In the genomic region with DNA sequence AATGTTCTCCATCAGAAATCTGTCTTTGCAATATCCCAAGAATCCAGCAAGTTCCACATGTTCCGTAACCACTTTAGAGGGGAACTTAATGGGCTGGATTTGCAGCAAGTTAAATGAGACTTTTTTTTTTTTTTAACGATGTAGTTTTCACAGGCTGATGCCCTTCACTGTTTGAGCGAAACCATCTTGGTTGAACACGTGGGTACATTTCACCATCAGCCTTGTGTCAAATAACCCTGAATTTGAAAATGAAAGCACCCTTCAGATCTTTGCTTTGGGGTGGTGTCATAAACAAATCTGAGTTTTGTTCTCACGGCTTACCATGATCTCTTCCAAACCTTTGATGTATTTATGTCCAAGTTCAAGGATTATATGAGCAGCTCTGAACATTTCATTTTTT, we compare ENCODE assay signal across 25 cellular contexts.
A peak's percentile ranks its signal among the peaks of the same experiment; 100 is the strongest.
DNase-seq lines count a peak whose midpoint lies in the region; ATAC-seq and TF ChIP-seq lines count a peak whose summit lies in the region.
"Had no signal": no experiment of that assay in that cellular context is flagged by ENCODE, and none has a peak within 500 bp of the region (broad histone marks: within the 10 kb centered on the region; RNA-seq: fewer than 3 reads in every experiment).

No MANE protein-coding gene starts in this region.

- H3K27ac Mint-ChIP-seq in activated T-cell treated with anti-CD3 and anti-CD28 coated beads, Interleukin-2, amount 50 U/mL, for 72 hours = no peak overlapping the region
- H3K27ac Mint-ChIP-seq: CD4-positive, alpha-beta memory T cell; neural progenitor cell had no signal

- H2BK5ac ChIP-seq in mesendoderm (ENCODE audit: low read length) = no peak overlapping the region

- no peaks in the 10 kb centered on the region for H3K79me2 ChIP-seq in mesendoderm (ENCODE audit: control insufficient read depth, insufficient read depth, low read length)

- H2BK15ac ChIP-seq in mesendoderm (replicated peaks; ENCODE audit: low read depth) = no peak overlapping the region

- peaks cover 6% of the 10 kb centered on the region for H3K9me3 ChIP-seq in adipocyte (ENCODE audit: control insufficient read depth, low read length)
- H3K9me3 ChIP-seq: breast epithelium, upper lobe of left lung had no signal

- TF ChIP-seq CTCF in AG10803 (conservative IDR thresholded peaks at IDR 0.05; ENCODE audit: low read length) = no peak

- no peaks in the 10 kb centered on the region for H3K4me1 ChIP-seq in adipocyte (ENCODE audit: control insufficient read depth, insufficient read depth, low read length)
- no peaks in the 10 kb centered on the region for H3K4me1 ChIP-seq in mesendoderm (ENCODE audit: control insufficient read depth, low read depth, low read length)
- H3K4me1 ChIP-seq: breast epithelium, heart left ventricle, neural progenitor cell, upper lobe of left lung had no signal

- H3K4me3 Mint-ChIP-seq in activated T-cell treated with anti-CD3 and anti-CD28 coated beads, Interleukin-2, amount 50 U/mL, for 72 hours = peak overlapping the region in 1 of 2 donors; percentile 21
- H3K4me3 Mint-ChIP-seq: activated T-cell treated with anti-CD3 and anti-CD28 coated beads, Interleukin-2, amount 50 U/mL, for 4 hours; neural progenitor cell had no signal

- ATAC-seq in GM19463 (IDR thresholded peaks at IDR 0.05; ENCODE audit: unreplicated experiment) (peak; percentile 45), HG02571 (IDR thresholded peaks at IDR 0.05; ENCODE audit: unreplicated experiment) (no peak), GM18511 (IDR thresholded peaks at IDR 0.05; ENCODE audit: unreplicated experiment) (no peak)
- no peak for ATAC-seq in activated T-cell treated with anti-CD3 and anti-CD28 coated beads, Interleukin-2, amount 50 U/mL, for 72 hours (replicated peaks in 1 of 2)
- ATAC-seq: activated T-cell treated with anti-CD3 and anti-CD28 coated beads, Interleukin-2, amount 50 U/mL, for 4 hours; heart left ventricle; left lobe of liver; Right ventricle myocardium inferior had no signal

- WGBS in mesendoderm (ENCODE audit: extremely low coverage, insufficient coverage, low lambda C conversion rate) = no CpG with 5 or more reads among the region's 5 CpGs

- no peaks in the 10 kb centered on the region for H3K79me1 ChIP-seq in mesendoderm (ENCODE audit: low read length)

- H3K27me3 ChIP-seq in adipocyte (replicated peaks; ENCODE audit: control insufficient read depth, insufficient read depth, low read length) (peaks cover 29% of the 10 kb centered on the region), mesendoderm (ENCODE audit: insufficient read depth, low read length, poor library complexity) (no peaks in the 10 kb centered on the region)
- H3K27me3 ChIP-seq: neural progenitor cell, upper lobe of left lung had no signal

- no peak overlapping the region for H3K4me2 ChIP-seq in mesendoderm (ENCODE audit: low read length)
- H3K4me2 ChIP-seq: neural progenitor cell had no signal

- H4K5ac ChIP-seq in mesendoderm (ENCODE audit: low read length) = no peak overlapping the region

- no peaks in the 10 kb centered on the region for H3K36me3 Mint-ChIP-seq in activated T-cell treated with anti-CD3 and anti-CD28 coated beads, Interleukin-2, amount 50 U/mL, for 72 hours (ENCODE audit: insufficient read depth in 2 of 2)
- H3K36me3 Mint-ChIP-seq: CD4-positive, alpha-beta memory T cell; neural progenitor cell had no signal

- H3K4me3 ChIP-seq in AG10803 (ENCODE audit: low read length) (peak overlapping the region; percentile 31), adipocyte (ENCODE audit: low read length) (no peak overlapping the region), mesendoderm (ENCODE audit: low read length) (no peak overlapping the region)
- H3K4me3 ChIP-seq: breast epithelium, heart left ventricle, neural progenitor cell had no signal

- H2BK120ac ChIP-seq in mesendoderm (ENCODE audit: low read depth, low read length) = no peak overlapping the region

- H3K27ac ChIP-seq in mesendoderm (ENCODE audit: low read depth, low read length) = no peak overlapping the region
- H3K27ac ChIP-seq: breast epithelium, heart left ventricle, neural progenitor cell had no signal

- H2AK5ac ChIP-seq in mesendoderm (ENCODE audit: low read length) = no peak overlapping the region

- DNase-seq in AG10803 (ENCODE audit: low read depth) = peak; percentile 15
- peak; percentile 34 for DNase-seq in adipocyte (ENCODE audit: low read depth)
- no peak for DNase-seq in mesendoderm
- no peak for DNase-seq in NCI-H1436 treated with DMSO at 0.1 percent for 48 hours (lab: John Stamatoyannopoulos, UW)
- no peak for DNase-seq in activated T-cell treated with anti-CD3 and anti-CD28 coated beads, Interleukin-2, amount 50 U/mL, for 72 hours
- DNase-seq: activated CD4-positive, alpha-beta T cell treated with anti-CD3 and anti-CD28 coated beads for 1 hour; activated naive CD4-positive, alpha-beta T cell treated with Interleukin-2 at 50 U/mL for 16 hours; activated T-cell treated with anti-CD3 and anti-CD28 coated beads, Interleukin-2, amount 50 U/mL, for 4 hours; amniotic stem cell; CD4-positive, alpha-beta memory T cell; DMS153; effector memory CD4-positive, alpha-beta T cell; H7; heart left ventricle; NCI-H1694; NCI-H2171 treated with DMSO at 0.1 percent for 48 hours; NCI-H524 treated with DMSO at 0.1 percent for 48 hours; upper lobe of left lung had no signal

- peak overlapping the region; percentile 45 for H3K23ac ChIP-seq in mesendoderm (ENCODE audit: low read length)

- H3K36me3 ChIP-seq in adipocyte (ENCODE audit: control insufficient read depth, insufficient read depth, low read length, severe bottlenecking) = no peaks in the 10 kb centered on the region
- no peaks in the 10 kb centered on the region for H3K36me3 ChIP-seq in mesendoderm (ENCODE audit: control insufficient read depth, insufficient read depth, low read length)
- H3K36me3 ChIP-seq: breast epithelium, heart left ventricle, neural progenitor cell, upper lobe of left lung had no signal

- no peak overlapping the region for H3K9ac ChIP-seq in adipocyte (ENCODE audit: low read length)
- no peak overlapping the region for H3K9ac ChIP-seq in mesendoderm (ENCODE audit: low read length)
- H3K9ac ChIP-seq: neural progenitor cell had no signal

- no peak overlapping the region for H4K8ac ChIP-seq in mesendoderm (ENCODE audit: low read depth, low read length)

- peaks cover 50% of the 10 kb centered on the region for H3K27me3 Mint-ChIP-seq in activated T-cell treated with anti-CD3 and anti-CD28 coated beads, Interleukin-2, amount 50 U/mL, for 72 hours (ENCODE audit: low read depth)

- H3K18ac ChIP-seq in mesendoderm (ENCODE audit: low read length) = no peak overlapping the region

- no peaks in the 10 kb centered on the region for H3K4me1 Mint-ChIP-seq in activated T-cell treated with anti-CD3 and anti-CD28 coated beads, Interleukin-2, amount 50 U/mL, for 72 hours (ENCODE audit: low read depth)
- H3K4me1 Mint-ChIP-seq: CD4-positive, alpha-beta memory T cell; neural progenitor cell had no signal

- no peak overlapping the region for H3K4ac ChIP-seq in mesendoderm (ENCODE audit: low read depth, low read length)

- no peaks in the 10 kb centered on the region for H3K9me3 Mint-ChIP-seq in activated T-cell treated with anti-CD3 and anti-CD28 coated beads, Interleukin-2, amount 50 U/mL, for 72 hours

- H3K56ac ChIP-seq in mesendoderm (ENCODE audit: low read length) = no peak overlapping the region

Comparison
In these comparisons a context has a peak if more than half of its experiments do, and no peak if none do; other contexts are left out.
1. DNase-seq: peak in AG10803 (single experiment) and adipocyte (single experiment); none in mesendoderm (single experiment), NCI-H1436 treated with DMSO at 0.1 percent for 48 hours (single experiment) and activated T-cell treated with anti-CD3 and anti-CD28 coated beads, Interleukin-2, amount 50 U/mL, for 72 hours (0 of 2).